ENCODE assay signal across 24 cellular contexts in the genomic region with DNA sequence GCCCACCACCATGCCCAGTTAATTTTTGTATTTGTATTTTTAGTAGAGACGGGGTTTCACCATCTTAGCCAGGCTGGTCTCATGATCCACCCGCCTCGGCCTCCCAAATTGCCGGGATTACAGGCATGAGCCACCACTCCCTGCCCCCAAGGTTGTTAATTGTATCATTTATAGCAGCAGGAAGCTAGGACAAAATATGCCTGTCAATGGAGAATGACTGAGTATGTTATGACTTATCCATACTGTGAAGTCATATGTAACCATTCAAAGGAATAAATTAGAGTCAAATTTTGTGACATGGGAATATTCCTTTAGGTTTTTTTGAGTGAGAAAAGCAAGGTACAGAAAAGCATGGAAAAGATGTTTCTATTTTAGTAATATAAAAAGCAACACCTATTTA. TPM values are rescaled to one million over a fixed set of nuclear protein-coding genes. Genes with fewer than 3 reads are reported as not detected.
A peak's percentile ranks its signal among the peaks of the same experiment; 100 is the strongest.
DNase-seq lines count a peak whose midpoint lies in the region; ATAC-seq and TF ChIP-seq lines count a peak whose summit lies in the region.
"Had no signal": no experiment of that assay in that cellular context is flagged by ENCODE, and none has a peak within 500 bp of the region (broad histone marks: within the 10 kb centered on the region; RNA-seq: fewer than 3 reads in every experiment).

No MANE protein-coding gene starts in this region.

- TF ChIP-seq EP300 in transverse colon (IDR thresholded peaks at IDR 0.05; ENCODE audit: low read depth): no peak

- peaks cover 3% of the 10 kb centered on the region for H3K27me3 Mint-ChIP-seq in GM23338 (ENCODE audit: insufficient read depth, low read depth, poor library complexity)

- H3K9me3 ChIP-seq in transverse colon: no peaks in the 10 kb centered on the region
- H3K9me3 ChIP-seq: Peyer's patch had no signal

- no peak overlapping the region for H3K27ac Mint-ChIP-seq in GM23338
- H3K27ac Mint-ChIP-seq: CD8-positive, alpha-beta T cell had no signal

- peaks cover 13% of the 10 kb centered on the region; the same call in 1 of the 2 replicates for H3K27me3 ChIP-seq in GM23338 (ENCODE audit: insufficient read depth)
- H3K27me3 ChIP-seq in transverse colon: no peaks in the 10 kb centered on the region
- H3K27me3 ChIP-seq: Peyer's patch had no signal

- H3K36me3 ChIP-seq in GM23338 (ENCODE audit: insufficient read depth): no peaks in the 10 kb centered on the region
- no peaks in the 10 kb centered on the region for H3K36me3 ChIP-seq in transverse colon
- H3K36me3 ChIP-seq: Peyer's patch had no signal

- H3K79me2 ChIP-seq in GM23338 (replicated peaks; ENCODE audit: insufficient read depth): no peaks in the 10 kb centered on the region

- H3K27ac ChIP-seq in GM23338 (ENCODE audit: low read depth): no peak overlapping the region
- no peak overlapping the region for H3K27ac ChIP-seq in transverse colon
- H3K27ac ChIP-seq: Peyer's patch had no signal

- H2AFZ ChIP-seq in GM23338: no peak overlapping the region

- intact Hi-C loops in posterior vena cava (cut with DNase I): no loop called here
- intact Hi-C loops in transverse colon (cut with DNase I; ENCODE audit: low total_unique reads): no loop called here

- no peak for TF ChIP-seq POLR2A in transverse colon (IDR thresholded peaks at IDR 0.05)

- no peaks in the 10 kb centered on the region for H4K20me1 ChIP-seq in GM23338 (replicated peaks; ENCODE audit: insufficient read depth)

- no peak for ATAC-seq in GM23338
- ATAC-seq: CD8-positive, alpha-beta T cell; HCT116; Right ventricle myocardium inferior had no signal

- in situ Hi-C loops in SK-MEL-5 (cut with HindIII; ENCODE audit: low pct_unique_long_range_greater_than_20kb, low sequenced_read_pairs): no loop called here
- in situ Hi-C loops in transverse colon (cut with MboI; ENCODE audit: low pct_ligation_motif_present in 1 of 4, low pct_unique_long_range_greater_than_20kb in 1 of 4, low sequenced_read_pairs in 3 of 4): no loop called here

- no peak overlapping the region for H3K4me3 Mint-ChIP-seq in GM23338
- H3K4me3 Mint-ChIP-seq: CD8-positive, alpha-beta T cell had no signal

- peak; percentile 26 for DNase-seq in HPDE6-E6E7 (ENCODE audit: extremely low spot score)
- peak; percentile 56 for DNase-seq in SK-MEL-5 (ENCODE audit: low read depth, low spot score)
- peak; percentile 35 for DNase-seq in glomerular visceral epithelial cell (ENCODE audit: extremely low spot score)
- peak; percentile 63 for DNase-seq in posterior vena cava (ENCODE audit: low spot score)
- no peak for DNase-seq in GM23338 (ENCODE audit: low spot score)
- no peak for DNase-seq in transverse colon
- no peak for DNase-seq in nucleus accumbens (lab: John Stamatoyannopoulos, UW)
- DNase-seq: AML-193; C1 segment of cervical spinal cord; CD8-positive, alpha-beta T cell; DMS53; GDM1; KG1; NCI-H1092 treated with DMSO at 0.1 percent for 48 hours; NCI-H1436 treated with DMSO at 0.1 percent for 48 hours; NCI-H2029; NCI-H2171; NCI-H345; NCI-H524; NCI-H774; NK-92 treated with Interleukin-12 subunit alpha and Interleukin-12 subunit beta, amount 100 ng/mL, for 24 hours; Peyer's patch had no signal

- H3K36me3 Mint-ChIP-seq in GM23338 (ENCODE audit: low read depth): no peaks in the 10 kb centered on the region
- H3K36me3 Mint-ChIP-seq: CD8-positive, alpha-beta T cell had no signal

- H3K4me3 ChIP-seq in GM23338 (no peak overlapping the region), transverse colon (no peak overlapping the region)
- H3K4me3 ChIP-seq: Peyer's patch had no signal

- peaks cover 25% of the 10 kb centered on the region for H3K4me1 Mint-ChIP-seq in GM23338

- H3K4me1 ChIP-seq in GM23338 (ENCODE audit: insufficient read depth): peaks cover 25% of the 10 kb centered on the region
- peaks cover 0 to 50% (median 23%) of the 10 kb centered on the region in 4 donors for H3K4me1 ChIP-seq in transverse colon

- H3K4me2 ChIP-seq in GM23338: no peak overlapping the region

- TF ChIP-seq CTCF in GM23338 (conservative IDR thresholded peaks at IDR 0.05; ENCODE audit: low read depth in 2 of 2) (no peak), transverse colon (IDR thresholded peaks at IDR 0.05) (no peak)

- no peaks in the 10 kb centered on the region for H3K9me3 Mint-ChIP-seq in GM23338
- H3K9me3 Mint-ChIP-seq: CD8-positive, alpha-beta T cell had no signal

- no peaks in the 10 kb centered on the region for H3K9me2 ChIP-seq in GM23338 (ENCODE audit: insufficient read depth)

- 52 to 87% methylated on average over 4 of the region's 4 CpGs for WGBS in transverse colon (ENCODE audit: low coverage in 1 of 2), 2 donors

- no peaks in the 10 kb centered on the region for H3F3A ChIP-seq in GM23338 (replicated peaks; ENCODE audit: low read depth)

TF ChIP-seq in GM23338, 12 proteins besides CTCF, POLR2A, EP300 and RAD21 (continues in another document):
- TF ChIP-seq, protein P1, sequence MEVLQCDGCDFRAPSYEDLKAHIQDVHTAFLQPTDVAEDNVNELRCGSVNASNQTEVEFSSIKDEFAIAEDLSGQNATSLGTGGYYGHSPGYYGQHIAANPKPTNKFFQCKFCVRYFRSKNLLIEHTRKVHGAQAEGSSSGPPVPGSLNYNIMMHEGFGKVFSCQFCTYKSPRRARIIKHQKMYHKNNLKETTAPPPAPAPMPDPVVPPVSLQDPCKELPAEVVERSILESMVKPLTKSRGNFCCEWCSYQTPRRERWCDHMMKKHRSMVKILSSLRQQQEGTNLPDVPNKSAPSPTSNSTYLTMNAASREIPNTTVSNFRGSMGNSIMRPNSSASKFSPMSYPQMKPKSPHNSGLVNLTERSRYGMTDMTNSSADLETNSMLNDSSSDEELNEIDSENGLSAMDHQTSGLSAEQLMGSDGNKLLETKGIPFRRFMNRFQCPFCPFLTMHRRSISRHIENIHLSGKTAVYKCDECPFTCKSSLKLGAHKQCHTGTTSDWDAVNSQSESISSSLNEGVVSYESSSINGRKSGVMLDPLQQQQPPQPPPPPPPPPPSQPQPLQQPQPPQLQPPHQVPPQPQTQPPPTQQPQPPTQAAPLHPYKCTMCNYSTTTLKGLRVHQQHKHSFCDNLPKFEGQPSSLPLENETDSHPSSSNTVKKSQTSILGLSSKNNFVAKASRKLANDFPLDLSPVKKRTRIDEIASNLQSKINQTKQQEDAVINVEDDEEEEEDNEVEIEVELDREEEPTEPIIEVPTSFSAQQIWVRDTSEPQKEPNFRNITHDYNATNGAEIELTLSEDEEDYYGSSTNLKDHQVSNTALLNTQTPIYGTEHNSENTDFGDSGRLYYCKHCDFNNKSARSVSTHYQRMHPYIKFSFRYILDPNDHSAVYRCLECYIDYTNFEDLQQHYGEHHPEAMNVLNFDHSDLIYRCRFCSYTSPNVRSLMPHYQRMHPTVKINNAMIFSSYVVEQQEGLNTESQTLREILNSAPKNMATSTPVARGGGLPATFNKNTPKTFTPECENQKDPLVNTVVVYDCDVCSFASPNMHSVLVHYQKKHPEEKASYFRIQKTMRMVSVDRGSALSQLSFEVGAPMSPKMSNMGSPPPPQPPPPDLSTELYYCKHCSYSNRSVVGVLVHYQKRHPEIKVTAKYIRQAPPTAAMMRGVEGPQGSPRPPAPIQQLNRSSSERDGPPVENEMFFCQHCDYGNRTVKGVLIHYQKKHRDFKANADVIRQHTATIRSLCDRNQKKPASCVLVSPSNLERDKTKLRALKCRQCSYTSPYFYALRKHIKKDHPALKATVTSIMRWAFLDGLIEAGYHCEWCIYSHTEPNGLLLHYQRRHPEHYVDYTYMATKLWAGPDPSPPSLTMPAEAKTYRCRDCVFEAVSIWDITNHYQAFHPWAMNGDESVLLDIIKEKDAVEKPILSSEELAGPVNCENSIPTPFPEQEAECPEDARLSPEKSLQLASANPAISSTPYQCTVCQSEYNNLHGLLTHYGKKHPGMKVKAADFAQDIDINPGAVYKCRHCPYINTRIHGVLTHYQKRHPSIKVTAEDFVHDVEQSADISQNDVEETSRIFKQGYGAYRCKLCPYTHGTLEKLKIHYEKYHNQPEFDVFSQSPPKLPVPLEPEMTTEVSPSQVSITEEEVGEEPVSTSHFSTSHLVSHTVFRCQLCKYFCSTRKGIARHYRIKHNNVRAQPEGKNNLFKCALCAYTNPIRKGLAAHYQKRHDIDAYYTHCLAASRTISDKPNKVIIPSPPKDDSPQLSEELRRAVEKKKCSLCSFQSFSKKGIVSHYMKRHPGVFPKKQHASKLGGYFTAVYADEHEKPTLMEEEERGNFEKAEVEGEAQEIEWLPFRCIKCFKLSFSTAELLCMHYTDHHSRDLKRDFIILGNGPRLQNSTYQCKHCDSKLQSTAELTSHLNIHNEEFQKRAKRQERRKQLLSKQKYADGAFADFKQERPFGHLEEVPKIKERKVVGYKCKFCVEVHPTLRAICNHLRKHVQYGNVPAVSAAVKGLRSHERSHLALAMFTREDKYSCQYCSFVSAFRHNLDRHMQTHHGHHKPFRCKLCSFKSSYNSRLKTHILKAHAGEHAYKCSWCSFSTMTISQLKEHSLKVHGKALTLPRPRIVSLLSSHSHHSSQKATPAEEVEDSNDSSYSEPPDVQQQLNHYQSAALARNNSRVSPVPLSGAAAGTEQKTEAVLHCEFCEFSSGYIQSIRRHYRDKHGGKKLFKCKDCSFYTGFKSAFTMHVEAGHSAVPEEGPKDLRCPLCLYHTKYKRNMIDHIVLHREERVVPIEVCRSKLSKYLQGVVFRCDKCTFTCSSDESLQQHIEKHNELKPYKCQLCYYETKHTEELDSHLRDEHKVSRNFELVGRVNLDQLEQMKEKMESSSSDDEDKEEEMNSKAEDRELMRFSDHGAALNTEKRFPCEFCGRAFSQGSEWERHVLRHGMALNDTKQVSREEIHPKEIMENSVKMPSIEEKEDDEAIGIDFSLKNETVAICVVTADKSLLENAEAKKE (CRISPR knock-in tag; IDR thresholded peaks at IDR 0.05): no peak
- TF ChIP-seq ZNF114 (CRISPR knock-in tag; IDR thresholded peaks at IDR 0.05) (no peak), JUNB (IDR thresholded peaks at IDR 0.05; ENCODE audit: unreplicated experiment) (no peak), POLR2AphosphoS5 (IDR thresholded peaks at IDR 0.05; ENCODE audit: low read depth) (no peak)
- TF ChIP-seq, protein P2, sequence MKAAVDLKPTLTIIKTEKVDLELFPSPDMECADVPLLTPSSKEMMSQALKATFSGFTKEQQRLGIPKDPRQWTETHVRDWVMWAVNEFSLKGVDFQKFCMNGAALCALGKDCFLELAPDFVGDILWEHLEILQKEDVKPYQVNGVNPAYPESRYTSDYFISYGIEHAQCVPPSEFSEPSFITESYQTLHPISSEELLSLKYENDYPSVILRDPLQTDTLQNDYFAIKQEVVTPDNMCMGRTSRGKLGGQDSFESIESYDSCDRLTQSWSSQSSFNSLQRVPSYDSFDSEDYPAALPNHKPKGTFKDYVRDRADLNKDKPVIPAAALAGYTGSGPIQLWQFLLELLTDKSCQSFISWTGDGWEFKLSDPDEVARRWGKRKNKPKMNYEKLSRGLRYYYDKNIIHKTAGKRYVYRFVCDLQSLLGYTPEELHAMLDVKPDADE (IDR thresholded peaks at IDR 0.05): no peak

RNA-seq across cellular contexts. Expression of gene DAB2, which starts 3.9 kb away (rescaled TPM):
- 221 and 253 TPM in 2 replicates for total RNA-seq in SK-MEL-5 (2014; rRNA removed; shearing (Covaris generic))
- polyA plus RNA-seq in SK-MEL-5 (2015; cell fraction: cytosol; rRNA removed): 282 and 344 TPM in 2 replicates
- polyA plus RNA-seq in SK-MEL-5 (2015; cell fraction: nucleus; rRNA removed): 546 and 630 TPM in 2 replicates
- total RNA-seq in posterior vena cava: 100 to 1,000 TPM in 1 of 2 donors, 10 to 100 TPM in 1; 96.8 to 133 TPM
- 2.6 and 8.4 TPM in 2 replicates for total RNA-seq in GM23338 (2014; rRNA removed; shearing (Covaris generic))
- 6.0 and 6.4 TPM in 2 replicates for polyA plus RNA-seq in GM23338 (2016; fragmentation: Nextera tagmentation; extraction: Ambion mirVana)
- 100 to 1,000 TPM in 1 of 4 donors, 10 to 100 TPM in 3; 34.4 to 143 (median 53.1) TPM for total RNA-seq in transverse colon
- total RNA-seq: CD8-positive, alpha-beta T cell had no signal

Comparison
In these comparisons a context has a peak if more than half of its experiments do, and no peak if none do; other contexts are left out.
1. DNase-seq: peak in HPDE6-E6E7 (single experiment), SK-MEL-5 (single experiment), glomerular visceral epithelial cell (single experiment) and posterior vena cava (single experiment); none in GM23338 (single experiment), transverse colon (single experiment) and nucleus accumbens (0 of 56).